Comparison of ENCODE assay signal across 1 cellular context in genomic region chr6:30719791-30720737, GRCh38.
TF ChIP-seq lines count a peak whose summit lies in the region.

TSS of gene TUBB (plus strand) at chr6:30720352. CDS start at chr6:30720507, 155 bp downstream.

TF ChIP-seq in SK-N-SH, 30 proteins besides CTCF, POLR2A, EP300 and RAD21 (continued from another document):
- TF ChIP-seq IRF3 (IDR thresholded peaks at IDR 0.05; ENCODE audit: low read depth, low read length) (peak; percentile 32; the same call in 1 of the 2 replicates), SIN3A (IDR thresholded peaks at IDR 0.05; ENCODE audit: borderline replicate concordance, low read depth, low read length) (peak; percentile 87), NFIC (IDR thresholded peaks at IDR 0.05; ENCODE audit: borderline replicate concordance) (no peak), FOXJ3 (CRISPR knock-in tag; IDR thresholded peaks at IDR 0.05) (no peak), NRF1 (IDR thresholded peaks at IDR 0.05; ENCODE audit: low read depth, low read length) (peak; percentile 91), TAF1 (IDR thresholded peaks at IDR 0.05; ENCODE audit: borderline replicate concordance, low read depth, low read length) (peak; percentile 100), MXI1 (IDR thresholded peaks at IDR 0.05; ENCODE audit: low read depth, low read length) (peak; percentile 81), GATA2 (CRISPR knock-in tag; IDR thresholded peaks at IDR 0.05) (no peak), SMC3 (IDR thresholded peaks at IDR 0.05; ENCODE audit: low read depth, low read length) (no peak), USF1 (IDR thresholded peaks at IDR 0.05; ENCODE audit: borderline replicate concordance, low read depth) (peak; percentile 78; the same call in 1 of the 2 replicates), MEF2A (IDR thresholded peaks at IDR 0.05; ENCODE audit: borderline replicate concordance, low read depth) (no peak), REST (IDR thresholded peaks at IDR 0.05; ENCODE audit: low read depth, low read length) (peak; percentile 82; the same call in 1 of the 2 replicates), YY1 (IDR thresholded peaks at IDR 0.05; ENCODE audit: low read depth) (peak; percentile 61), PBX3 (IDR thresholded peaks at IDR 0.05) (0 out of 2 replicates have a peak, but pooled peaks have one; percentile 2), GABPA (IDR thresholded peaks at IDR 0.05; ENCODE audit: low read depth) (no peak)
